Comparison of ENCODE assay signal across 32 cellular contexts in genomic region chr2:199693861-199694260, GRCh38.
"Had no signal": no experiment of that assay in that cellular context is flagged by ENCODE, and none has a peak within 500 bp of the region (broad histone marks: within the 10 kb centered on the region; RNA-seq: fewer than 3 reads in every experiment).

No MANE protein-coding gene starts in this region.

- ATAC-seq: effector memory CD8-positive, alpha-beta T cell; gastroesophageal sphincter; left lung; lower lobe of right lung; natural killer cell; psoas muscle had no signal

- H3K9me3 ChIP-seq: ascending aorta, gastroesophageal sphincter, left lung, lower lobe of right lung, psoas muscle, right atrium auricular region, thoracic aorta, upper lobe of left lung, vagina had no signal

- H3K4me3 ChIP-seq: ascending aorta, gastroesophageal sphincter, hepatocyte, left lung, lower lobe of right lung, neural progenitor cell, psoas muscle, right atrium auricular region, thoracic aorta, upper lobe of left lung, vagina had no signal

- H3K9me3 Mint-ChIP-seq: activated CD4-positive, alpha-beta memory T cell treated with anti-CD3 and anti-CD28 coated beads for 36 hours; activated CD4-positive, alpha-beta T cell treated with anti-CD3 and anti-CD28 coated beads, Interleukin-2, amount 10 ng/mL, durations not matched to agents 24 days and 14 days; activated naive CD4-positive, alpha-beta T cell treated with anti-CD3 and anti-CD28 coated beads for 36 hours; activated naive CD8-positive, alpha-beta T cell treated with anti-CD3 and anti-CD28 coated beads for 36 hours; activated T-helper 1 cell treated with anti-CD3 and anti-CD28 coated beads, Interleukin-12 subunit alpha, Interleukin-12 subunit beta, Interleukin-2, Interleukin-4 antibody, amounts not matched to agents 30 ng/mL and 10 ng/mL and 1 ng/mL, durations not matched to agents 14 hours and 24 hours and 36 hours; effector memory CD8-positive, alpha-beta T cell; natural killer cell; neural progenitor cell had no signal

- H3K27ac Mint-ChIP-seq: activated CD4-positive, alpha-beta memory T cell treated with anti-CD3 and anti-CD28 coated beads for 36 hours; activated CD4-positive, alpha-beta T cell treated with anti-CD3 and anti-CD28 coated beads, Interleukin-2, amount 10 ng/mL, durations not matched to agents 24 days and 14 days; activated naive CD4-positive, alpha-beta T cell treated with anti-CD3 and anti-CD28 coated beads for 36 hours; activated naive CD8-positive, alpha-beta T cell treated with anti-CD3 and anti-CD28 coated beads for 36 hours; activated T-helper 1 cell treated with anti-CD3 and anti-CD28 coated beads, Interleukin-12 subunit alpha, Interleukin-12 subunit beta, Interleukin-2, Interleukin-4 antibody, amounts not matched to agents 30 ng/mL and 10 ng/mL and 1 ng/mL, durations not matched to agents 14 hours and 24 hours and 36 hours; effector memory CD8-positive, alpha-beta T cell; natural killer cell; neural progenitor cell had no signal

- H3K27me3 ChIP-seq: ascending aorta, brain microvascular endothelial cell, gastroesophageal sphincter, hepatocyte, neural progenitor cell, right atrium auricular region, upper lobe of left lung, vagina had no signal

- DNase-seq: activated CD4-positive, alpha-beta memory T cell treated with anti-CD3 and anti-CD28 coated beads for 36 hours; activated CD4-positive, alpha-beta T cell treated with anti-CD3 and anti-CD28 coated beads, Interleukin-2, amount 10 ng/mL, durations not matched to agents 24 days and 14 days; activated CD4-positive, CD25-positive, alpha-beta regulatory T cell treated with anti-CD3 and anti-CD28 coated beads, Interleukin-2, amount 50 U/mL, for 72 hours; activated CD8-positive, alpha-beta memory T cell treated with anti-CD3 and anti-CD28 coated beads, Interleukin-2, amount 50 U/mL, for 4 hours; activated effector memory CD4-positive, alpha-beta T cell treated with anti-CD3 and anti-CD28 coated beads, Interleukin-2, amount 50 U/mL, for 16 hours; activated naive CD4-positive, alpha-beta T cell treated with anti-CD3 and anti-CD28 coated beads for 36 hours; activated naive CD8-positive, alpha-beta T cell treated with anti-CD3 and anti-CD28 coated beads for 36 hours; activated T-cell treated with anti-CD3 and anti-CD28 coated beads, Interleukin-2, amount 50 U/mL, for 1 hour; brain microvascular endothelial cell; cortex of kidney; effector memory CD8-positive, alpha-beta T cell; left lung; lower lobe of right lung; mesenchymal stem cell; natural killer cell; occipital lobe; psoas muscle; stimulated activated CD4-positive, alpha-beta T cell treated with anti-CD3 and anti-CD28 coated beads, Interleukin-15, amount 100 ng/mL, for 24 hours; stimulated activated CD4-positive, alpha-beta T cell treated with anti-CD3 and anti-CD28 coated beads, Interleukin-2, amount 100 ng/mL, for 24 hours; stimulated activated naive CD4-positive, alpha-beta T cell; T1000; upper lobe of left lung; WERI-Rb-1 had no signal

- H3K36me3 ChIP-seq: ascending aorta, brain microvascular endothelial cell, gastroesophageal sphincter, left lung, lower lobe of right lung, neural progenitor cell, right atrium auricular region, thoracic aorta, upper lobe of left lung, vagina, WERI-Rb-1 had no signal

- H3K36me3 Mint-ChIP-seq: activated CD4-positive, alpha-beta memory T cell treated with anti-CD3 and anti-CD28 coated beads for 36 hours; activated naive CD8-positive, alpha-beta T cell treated with anti-CD3 and anti-CD28 coated beads for 36 hours; natural killer cell; neural progenitor cell had no signal

- H3K27ac ChIP-seq: ascending aorta, brain microvascular endothelial cell, gastroesophageal sphincter, hepatocyte, left lung, lower lobe of right lung, neural progenitor cell, parathyroid adenoma, psoas muscle, right atrium auricular region, thoracic aorta, upper lobe of left lung, vagina, WERI-Rb-1 had no signal

- H3K4me1 ChIP-seq: ascending aorta, gastroesophageal sphincter, left lung, lower lobe of right lung, neural progenitor cell, parathyroid adenoma, psoas muscle, right atrium auricular region, upper lobe of left lung, vagina had no signal

- H3K4me1 Mint-ChIP-seq: activated CD4-positive, alpha-beta T cell treated with anti-CD3 and anti-CD28 coated beads, Interleukin-2, amount 10 ng/mL, durations not matched to agents 24 days and 14 days; activated naive CD8-positive, alpha-beta T cell treated with anti-CD3 and anti-CD28 coated beads for 36 hours; natural killer cell; neural progenitor cell had no signal

- H3K4me3 Mint-ChIP-seq: activated CD4-positive, alpha-beta memory T cell treated with anti-CD3 and anti-CD28 coated beads for 36 hours; activated CD4-positive, alpha-beta T cell treated with anti-CD3 and anti-CD28 coated beads, Interleukin-2, amount 10 ng/mL, durations not matched to agents 24 days and 14 days; activated naive CD4-positive, alpha-beta T cell treated with anti-CD3 and anti-CD28 coated beads for 36 hours; activated naive CD8-positive, alpha-beta T cell treated with anti-CD3 and anti-CD28 coated beads for 36 hours; activated T-helper 1 cell treated with anti-CD3 and anti-CD28 coated beads, Interleukin-12 subunit alpha, Interleukin-12 subunit beta, Interleukin-2, Interleukin-4 antibody, amounts not matched to agents 30 ng/mL and 10 ng/mL and 1 ng/mL, durations not matched to agents 14 hours and 24 hours and 36 hours; effector memory CD8-positive, alpha-beta T cell; natural killer cell; neural progenitor cell had no signal
